26 cellular contexts compared by ENCODE assay signal in genomic region chr20:60204601-60205000, GRCh38.
DNase-seq lines count a peak whose midpoint lies in the region; ATAC-seq, FAIRE-seq and TF ChIP-seq lines count a peak whose summit lies in the region.
"Had no signal": no experiment of that assay in that cellular context is flagged by ENCODE, and none has a peak within 500 bp of the region (broad histone marks: within the 10 kb centered on the region; RNA-seq: fewer than 3 reads in every experiment).

No MANE protein-coding gene starts in this region.

- intact Hi-C loops in esophagus muscularis mucosa (cut with DNase I), result no loop called here

- DNase-seq in HTR-8/SVneo (ENCODE audit: insufficient read length, low spot score) (no peak), NCI-H526 (lab: John Stamatoyannopoulos, UW) (peak; percentile 62), esophagus muscularis mucosa (ENCODE audit: extremely low spot score) (peak; percentile 83), NCI-H2227 treated with DMSO at 0.1 percent for 48 hours (lab: John Stamatoyannopoulos, UW) (no peak), SIG-M5 treated with dmso at 0.1 percent for 504 hours (lab: John Stamatoyannopoulos, UW; ENCODE audit: unreplicated experiment) (no peak)
- no peak for DNase-seq in activated naive CD8-positive, alpha-beta T cell treated with anti-CD3 and anti-CD28 coated beads for 36 hours
- DNase-seq: 8988T; ACHN; BE2C; C1 segment of cervical spinal cord; CD4-positive, alpha-beta memory T cell; CD4-positive, CD25-positive, alpha-beta regulatory T cell; CD8-positive, alpha-beta memory T cell; COR-L47; DMS 273 treated with DMSO at 0.1 percent for 48 hours; DMS153; DMS53; DMS79; GF-D8 had no signal

- H3K27ac ChIP-seq in esophagus muscularis mucosa (replicated peaks in 1 of 4), result no peak overlapping the region
- H3K27ac ChIP-seq: BLaER1 had no signal

- no peaks in the 10 kb centered on the region for H3K4me1 ChIP-seq in esophagus muscularis mucosa
- H3K4me1 ChIP-seq: BE2C had no signal

- no peak for TF ChIP-seq EP300 in esophagus muscularis mucosa (IDR thresholded peaks at IDR 0.05)

- TF ChIP-seq CTCF in esophagus muscularis mucosa (IDR thresholded peaks at IDR 0.05), result no peak

- WGBS in esophagus muscularis mucosa, result 73% methylated on average over 4 of the region's 4 CpGs

- peaks cover 2% of the 10 kb centered on the region for H3K36me3 Mint-ChIP-seq in activated naive CD8-positive, alpha-beta T cell treated with anti-CD3 and anti-CD28 coated beads for 36 hours
- H3K36me3 Mint-ChIP-seq: CD4-positive, CD25-positive, alpha-beta regulatory T cell had no signal

- peaks cover 0 to 1% (median 0%) of the 10 kb centered on the region in 4 donors for H3K9me3 ChIP-seq in esophagus muscularis mucosa
- H3K9me3 ChIP-seq: BE2C had no signal

- H3K27ac Mint-ChIP-seq in activated naive CD8-positive, alpha-beta T cell treated with anti-CD3 and anti-CD28 coated beads for 36 hours, result no peak overlapping the region
- H3K27ac Mint-ChIP-seq: CD4-positive, alpha-beta memory T cell; CD4-positive, CD25-positive, alpha-beta regulatory T cell; CD8-positive, alpha-beta memory T cell had no signal

- no peak for ATAC-seq in GM18502 (IDR thresholded peaks at IDR 0.05; ENCODE audit: poor library complexity, unreplicated experiment)

- H3K4me3 Mint-ChIP-seq in activated naive CD8-positive, alpha-beta T cell treated with anti-CD3 and anti-CD28 coated beads for 36 hours, result no peak overlapping the region
- H3K4me3 Mint-ChIP-seq: CD14-positive monocyte; CD4-positive, alpha-beta memory T cell; CD4-positive, CD25-positive, alpha-beta regulatory T cell; CD8-positive, alpha-beta memory T cell had no signal

- FAIRE-seq in HTR-8/SVneo (lab: Jason Lieb, UNC), result peak; percentile 81
- FAIRE-seq: A204.1, G401.6, GM12891, GM18507 had no signal

- no peaks in the 10 kb centered on the region for H3K36me3 ChIP-seq in esophagus muscularis mucosa
- H3K36me3 ChIP-seq: BE2C, BLaER1 had no signal

- H3K27me3 Mint-ChIP-seq in activated naive CD8-positive, alpha-beta T cell treated with anti-CD3 and anti-CD28 coated beads for 36 hours, result no peaks in the 10 kb centered on the region

- TF ChIP-seq POLR2A in esophagus muscularis mucosa (IDR thresholded peaks at IDR 0.05; ENCODE audit: low read depth), result no peak

- peaks cover 0 to 18% (median 0%) of the 10 kb centered on the region in 4 donors for H3K27me3 ChIP-seq in esophagus muscularis mucosa
- H3K27me3 ChIP-seq: BE2C, BLaER1 had no signal

- no peak overlapping the region for H3K4me3 ChIP-seq in esophagus muscularis mucosa
- H3K4me3 ChIP-seq: BLaER1 had no signal

- peaks cover under 1% of the 10 kb centered on the region for H3K9me3 Mint-ChIP-seq in activated naive CD8-positive, alpha-beta T cell treated with anti-CD3 and anti-CD28 coated beads for 36 hours

- no peaks in the 10 kb centered on the region for H3K4me1 Mint-ChIP-seq in activated naive CD8-positive, alpha-beta T cell treated with anti-CD3 and anti-CD28 coated beads for 36 hours
- H3K4me1 Mint-ChIP-seq: CD8-positive, alpha-beta memory T cell had no signal

Comparison
In these comparisons a context has a peak if more than half of its experiments do, and no peak if none do; other contexts are left out.
1. DNase-seq: peak in NCI-H526 (2 of 2) and esophagus muscularis mucosa (single experiment); none in HTR-8/SVneo (single experiment), NCI-H2227 treated with DMSO at 0.1 percent for 48 hours (single experiment), activated naive CD8-positive, alpha-beta T cell treated with anti-CD3 and anti-CD28 coated beads for 36 hours (single experiment) and SIG-M5 treated with dmso at 0.1 percent for 504 hours (single experiment).